Comparison of ENCODE assay signal across 8 cellular contexts in genomic region chr2:39469807-39470206, GRCh38. TPM values are rescaled to one million over a fixed set of nuclear protein-coding genes. Genes with fewer than 3 reads are reported as not detected.
A peak's percentile ranks its signal among the peaks of the same experiment; 100 is the strongest.
DNase-seq lines count a peak whose midpoint lies in the region; ATAC-seq and TF ChIP-seq lines count a peak whose summit lies in the region.

No MANE protein-coding gene starts in this region.

- H3K4me3 ChIP-seq in PC-9 (peak overlapping the region; percentile 22; the same call in 1 of the 2 replicates), left ventricle myocardium inferior (peak overlapping the region; percentile 33), stomach (no peak overlapping the region)

- peak; percentile 78 for ATAC-seq in HG02973 (IDR thresholded peaks at IDR 0.05; ENCODE audit: unreplicated experiment)

- no peaks in the 10 kb centered on the region for H3K79me2 ChIP-seq in PC-9 (ENCODE audit: low read depth)

- H3K36me3 ChIP-seq in PC-9 (ENCODE audit: low read depth) (no peaks in the 10 kb centered on the region), left ventricle myocardium inferior (peaks cover 2% of the 10 kb centered on the region), stomach (peaks cover 0 to 5% (median 2%) of the 10 kb centered on the region in 4 donors)

- H2AFZ ChIP-seq in PC-9 = 0 out of 2 replicates have a peak overlapping the region, but pooled peaks have one; percentile 21

- peak overlapping the region; percentile 57 for H3K4me2 ChIP-seq in PC-9

- DNase-seq in stimulated activated CD4-positive, alpha-beta T cell treated with anti-CD3 and anti-CD28 coated beads, Interleukin-4, amount 100 ng/mL, for 1 hour = peak; percentile 7
- DNase-seq in stimulated activated CD4-positive, alpha-beta T cell treated with anti-CD3 and anti-CD28 coated beads, Interleukin-2, amount 100 ng/mL, for 48 hours = no peak
- DNase-seq in PC-9 = peak; percentile 66 to 76
- no peak for DNase-seq in left ventricle myocardium inferior
- DNase-seq in stomach = peak; percentile 38
- no peak for DNase-seq in central memory CD4-positive, alpha-beta T cell
- no peak for DNase-seq in NCI-H1417 (lab: John Stamatoyannopoulos, UW)

- no peak for TF ChIP-seq EP300 in stomach (IDR thresholded peaks at IDR 0.05)

- CTCF ChIA-PET in PC-9 (lab: Charles Lee) = interaction anchor here (0.6 to 0.7 kb wide), 2 partner anchors 18 to 162 kb away, joined by 3 to 6 read pairs; no protein-coding TSS in a partner anchor

- no peak for TF ChIP-seq POLR2A in stomach (IDR thresholded peaks at IDR 0.05)

- peak overlapping the region; percentile 38 for H3K27ac ChIP-seq in PC-9
- peak overlapping the region; percentile 77 for H3K27ac ChIP-seq in left ventricle myocardium inferior (replicated peaks)
- peak overlapping the region; percentile 35 to 79 (median 62) for H3K27ac ChIP-seq in stomach

- H3K4me1 ChIP-seq in PC-9 (replicated peaks; ENCODE audit: insufficient read depth) (peaks cover 46% of the 10 kb centered on the region), left ventricle myocardium inferior (peaks cover 42% of the 10 kb centered on the region), stomach (peaks cover 18 to 35% (median 28%) of the 10 kb centered on the region in 4 donors)

- no peaks in the 10 kb centered on the region for H3K27me3 ChIP-seq in PC-9 (ENCODE audit: insufficient read depth, low read depth)
- H3K27me3 ChIP-seq in left ventricle myocardium inferior (ENCODE audit: low read depth) = no peaks in the 10 kb centered on the region
- H3K27me3 ChIP-seq in stomach = no peaks in the 10 kb centered on the region

- peaks cover 34% of the 10 kb centered on the region for H3F3A ChIP-seq in PC-9 (ENCODE audit: insufficient read depth, low read depth)

- BruUV-seq in PC-9 (replicated peaks; lab: Mats Ljungman, UMichigan) = no TSS peak

- no peaks in the 10 kb centered on the region for H3K9me3 ChIP-seq in PC-9 (ENCODE audit: insufficient read depth, low read depth)
- H3K9me3 ChIP-seq in left ventricle myocardium inferior (replicated peaks) = no peaks in the 10 kb centered on the region
- no peaks in the 10 kb centered on the region for H3K9me3 ChIP-seq in stomach

- no peaks in the 10 kb centered on the region for H4K20me1 ChIP-seq in PC-9 (ENCODE audit: insufficient read depth)

- TF ChIP-seq CTCF in PC-9 (conservative IDR thresholded peaks at IDR 0.05) (no peak), left ventricle myocardium inferior (IDR thresholded peaks at IDR 0.05; ENCODE audit: borderline replicate concordance) (no peak), stomach (IDR thresholded peaks at IDR 0.05) (no peak)

- intact Hi-C loops in PC-9 (cut with micrococcal nuclease; ENCODE audit: unreplicated experiment) (no loop called here), left ventricle myocardium inferior (cut with micrococcal nuclease) (no loop called here), stomach (cut with DNase I; ENCODE audit: low total_unique reads) (no loop called here)

- POLR2A ChIA-PET in PC-9 (lab: Charles Lee; ENCODE audit: unreplicated experiment) = interaction anchor here (0.6 to 0.9 kb wide), 3 partner anchors 22 to 33 kb away, joined by 4 to 11 read pairs (median 6); partner anchors contain the start of gene MAP4K3

- H3K9me2 ChIP-seq in PC-9 (ENCODE audit: insufficient read depth) = no peaks in the 10 kb centered on the region

- 5 to 39% (median 29%) methylated on average over 3 of the region's 3 CpGs for WGBS in stomach, 5 donors

RNA-seq across cellular contexts. Expression of gene MAP4K3, which starts 32.7 kb away (rescaled TPM):
- 38.4 and 46.7 TPM in 2 replicates for total RNA-seq in PC-9 (2021)
- total RNA-seq in left ventricle myocardium inferior = 37.1 TPM
- total RNA-seq in stomach = 100 to 1,000 TPM in 2 of 5 donors, 10 to 100 TPM in 3; 86.4 to 166 (median 95.1) TPM
- polyA plus RNA-seq in stomach = 10 to 100 TPM; 13.5 to 20.0 (median 15.5) TPM

Comparison
In these comparisons a context has a peak if more than half of its experiments do, and no peak if none do; other contexts are left out.
1. DNase-seq: peak in stimulated activated CD4-positive, alpha-beta T cell treated with anti-CD3 and anti-CD28 coated beads, Interleukin-4, amount 100 ng/mL, for 1 hour (single experiment), PC-9 (2 of 2) and stomach (single experiment); none in stimulated activated CD4-positive, alpha-beta T cell treated with anti-CD3 and anti-CD28 coated beads, Interleukin-2, amount 100 ng/mL, for 48 hours (0 of 2), left ventricle myocardium inferior (single experiment), central memory CD4-positive, alpha-beta T cell (single experiment) and NCI-H1417 (0 of 3).
2. H3K4me3 ChIP-seq: peak in PC-9 (single experiment) and left ventricle myocardium inferior (single experiment); none in stomach (0 of 4).
3. Peak in every context shown above with its lines, with median percentiles within 50 percentile points of each other: H3K27ac ChIP-seq.